ENCODE assay signal across 35 cellular contexts in the genomic region with DNA sequence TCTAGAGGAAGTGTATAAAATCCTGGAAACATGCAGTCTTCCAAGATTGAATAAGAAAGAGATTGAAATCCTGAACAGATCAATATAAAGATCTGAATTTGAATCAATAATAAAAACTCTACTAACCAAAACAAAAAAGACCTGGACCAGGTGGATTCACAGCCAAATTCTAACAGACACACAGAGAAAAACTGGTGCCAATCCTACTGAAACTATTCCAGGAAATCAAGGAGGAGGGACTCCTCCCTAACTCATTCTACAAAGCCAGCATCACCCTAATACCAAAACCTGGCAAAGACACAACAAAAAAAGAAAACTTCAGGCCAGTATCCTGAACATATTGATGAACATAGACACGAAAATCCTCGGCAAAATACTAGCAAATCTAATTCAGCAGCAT.
"Had no signal": no experiment of that assay in that cellular context is flagged by ENCODE, and none has a peak within 500 bp of the region (broad histone marks: within the 10 kb centered on the region; RNA-seq: fewer than 3 reads in every experiment).

No MANE protein-coding gene starts in this region.

- H3K36me3 ChIP-seq: MG63 had no signal

- H3K4me3 ChIP-seq: MG63 had no signal

- H3K9me3 ChIP-seq: MG63 had no signal

- DNase-seq: Karpas-422, Kasumi-1, MG63, MM.1S, MV-4-11, NCI-H1048, NCI-H1092, NCI-H1092 treated with DMSO at 0.1 percent for 48 hours, NCI-H1105, NCI-H1105 treated with DMSO at 0.1 percent for 48 hours, NCI-H1417, NCI-H1417 treated with DMSO at 0.1 percent for 48 hours, NCI-H1436, NCI-H1436 treated with DMSO at 0.1 percent for 48 hours, NCI-H146, NCI-H1694, NCI-H1694 treated with DMSO at 0.1 percent for 48 hours, NCI-H187, NCI-H187 treated with DMSO at 0.1 percent for 48 hours, NCI-H1930, NCI-H2029, NCI-H2029 treated with DMSO at 0.1 percent for 48 hours, NCI-H2081, NCI-H2081 treated with DMSO at 0.1 percent for 48 hours, NCI-H2107, NCI-H2171, NCI-H2171 treated with DMSO at 0.1 percent for 48 hours, NCI-H2227 treated with DMSO at 0.1 percent for 48 hours, NCI-H226, NCI-H345, NCI-H446, NCI-H446 treated with DMSO at 0.1 percent for 48 hours, NCI-H510A, NCI-H510A treated with DMSO at 0.1 percent for 48 hours had no signal

- H3K27ac ChIP-seq: KMS-11 had no signal

- H3K4me2 ChIP-seq: KMS-11 had no signal
